10 cellular contexts compared by ENCODE assay signal in genomic region chr7:27159278-27160146, GRCh38. TPM values are rescaled to one million over a fixed set of nuclear protein-coding genes. Genes with fewer than 3 reads are reported as not detected.
DNase-seq lines count a peak whose midpoint lies in the region; ATAC-seq, FAIRE-seq and TF ChIP-seq lines count a peak whose summit lies in the region.
"Had no signal": no experiment of that assay in that cellular context is flagged by ENCODE, and none has a peak within 500 bp of the region (broad histone marks: within the 10 kb centered on the region; RNA-seq: fewer than 3 reads in every experiment).

No MANE protein-coding gene starts in this region.

- peak; percentile 86 for FAIRE-seq in keratinocyte (lab: Jason Lieb, UNC)

- peaks cover 12% of the 10 kb centered on the region for H3K4me1 Mint-ChIP-seq in T-helper 2 cell treated with Interferon-gamma antibody and Interleukin-4, amounts not matched to agents 5 μg/mL and 100 μg/mL, for 36 hours (ENCODE audit: low read depth)
- peaks cover 43% of the 10 kb centered on the region for H3K4me1 Mint-ChIP-seq in activated T-cell treated with anti-CD3 and anti-CD28 coated beads, Interleukin-2, amount 50 U/mL, for 24 hours (ENCODE audit: low read depth)
- H3K4me1 Mint-ChIP-seq in stimulated activated naive B cell treated with anti-CD40 and anti-IgM and Interleukin-4, amounts not matched to agents 10 μg/mL and 1 μg/mL and 100 μg/mL, for 72 hours = peaks cover 30 to 66% of the 10 kb centered on the region in 2 donors

- peaks cover 53% of the 10 kb centered on the region for H3K4me1 ChIP-seq in keratinocyte (ENCODE audit: control insufficient read depth, extremely low read depth, insufficient read depth, low read length)

- peak overlapping the region; percentile 78 to 94 (median 80) for H3K4me3 ChIP-seq in keratinocyte (ENCODE audit: control insufficient read depth in 2 of 3, extremely low read depth in 1 of 3, insufficient read depth in 2 of 3, low read depth in 1 of 3, low read length in 3 of 3)

- H3K27ac Mint-ChIP-seq in T-helper 2 cell treated with Interferon-gamma antibody and Interleukin-4, amounts not matched to agents 5 μg/mL and 100 μg/mL, for 36 hours = no peak overlapping the region
- H3K27ac Mint-ChIP-seq in activated T-cell treated with anti-CD3 and anti-CD28 coated beads, Interleukin-2, amount 50 U/mL, for 24 hours = no peak overlapping the region
- peak overlapping the region; percentile 44 for H3K27ac Mint-ChIP-seq in stimulated activated naive B cell treated with anti-CD40 and anti-IgM and Interleukin-4, amounts not matched to agents 10 μg/mL and 1 μg/mL and 100 μg/mL, for 72 hours

- H2AFZ ChIP-seq in keratinocyte (ENCODE audit: control insufficient read depth, low read length) = peak overlapping the region; percentile 87

- dilution Hi-C loops in keratinocyte (cut with MboI; ENCODE audit: extremely low pct_ligation_motif_present, low sequenced_read_pairs) = no loop called here

- no peaks in the 10 kb centered on the region for H4K20me1 ChIP-seq in keratinocyte (ENCODE audit: control insufficient read depth, extremely low read depth, insufficient read depth, low read length)

- H3K9me3 ChIP-seq in keratinocyte (ENCODE audit: control insufficient read depth, low read depth, low read length) = no peaks in the 10 kb centered on the region

- no peak for DNase-seq in T-helper 2 cell treated with Interferon-gamma antibody and Interleukin-4, amounts not matched to agents 5 μg/mL and 100 μg/mL, for 36 hours (ENCODE audit: low spot score)
- DNase-seq in T-helper 2 cell (no peak), keratinocyte (ENCODE audit: low read depth, low spot score) (no peak), NCI-H524 treated with DMSO at 0.1 percent for 48 hours (lab: John Stamatoyannopoulos, UW) (no peak), SIG-M5 treated with dmso at 0.1 percent for 504 hours (lab: John Stamatoyannopoulos, UW; ENCODE audit: unreplicated experiment) (no peak), NCI-H2107 (lab: John Stamatoyannopoulos, UW) (no peak)
- DNase-seq in activated T-cell treated with anti-CD3 and anti-CD28 coated beads, Interleukin-2, amount 50 U/mL, for 24 hours = peak; percentile 31
- no peak for DNase-seq in stimulated activated naive B cell treated with anti-CD40 and anti-IgM and Interleukin-4, amounts not matched to agents 10 μg/mL and 1 μg/mL and 100 μg/mL, for 72 hours
- DNase-seq: NCI-H1105 treated with DMSO at 0.1 percent for 48 hours; stimulated activated CD4-positive, alpha-beta T cell treated with anti-CD3 and anti-CD28 coated beads, Interleukin-12 subunit alpha, Interleukin-12 subunit beta, amount 100 ng/mL, for 4 hours had no signal

- peaks cover 4 to 10% of the 10 kb centered on the region in 2 experiments for H3K36me3 ChIP-seq in keratinocyte (ENCODE audit: control insufficient read depth in 2 of 2, extremely low read depth in 1 of 2, insufficient read depth in 2 of 2, low read length in 2 of 2)

- H3K9ac ChIP-seq in keratinocyte (ENCODE audit: control insufficient read depth, extremely low read depth, insufficient read depth, low read length) = peak overlapping the region; percentile 90

- no peaks in the 10 kb centered on the region for H3K9me3 Mint-ChIP-seq in T-helper 2 cell treated with Interferon-gamma antibody and Interleukin-4, amounts not matched to agents 5 μg/mL and 100 μg/mL, for 36 hours
- H3K9me3 Mint-ChIP-seq in activated T-cell treated with anti-CD3 and anti-CD28 coated beads, Interleukin-2, amount 50 U/mL, for 24 hours = no peaks in the 10 kb centered on the region
- H3K9me3 Mint-ChIP-seq in stimulated activated naive B cell treated with anti-CD40 and anti-IgM and Interleukin-4, amounts not matched to agents 10 μg/mL and 1 μg/mL and 100 μg/mL, for 72 hours = peaks cover 2 to 3% of the 10 kb centered on the region in 2 donors

- peak overlapping the region; percentile 87 for H3K27ac ChIP-seq in keratinocyte (ENCODE audit: control insufficient read depth, insufficient read depth, low read length)

- no peaks in the 10 kb centered on the region for H3K36me3 Mint-ChIP-seq in T-helper 2 cell treated with Interferon-gamma antibody and Interleukin-4, amounts not matched to agents 5 μg/mL and 100 μg/mL, for 36 hours (ENCODE audit: low read depth)
- H3K36me3 Mint-ChIP-seq in activated T-cell treated with anti-CD3 and anti-CD28 coated beads, Interleukin-2, amount 50 U/mL, for 24 hours (ENCODE audit: low read depth) = no peaks in the 10 kb centered on the region
- peaks cover 2 to 17% of the 10 kb centered on the region in 2 donors for H3K36me3 Mint-ChIP-seq in stimulated activated naive B cell treated with anti-CD40 and anti-IgM and Interleukin-4, amounts not matched to agents 10 μg/mL and 1 μg/mL and 100 μg/mL, for 72 hours

- H3K4me2 ChIP-seq in keratinocyte (ENCODE audit: control insufficient read depth, extremely low read depth, insufficient read depth, low read depth, low read length) = peak overlapping the region; percentile 98

- H3K27me3 ChIP-seq in keratinocyte (ENCODE audit: control insufficient read depth, extremely low read depth, insufficient read depth, low read length) = no peaks in the 10 kb centered on the region

- no peak for ATAC-seq in stimulated activated naive B cell treated with anti-CD40 and anti-IgM and Interleukin-4, amounts not matched to agents 10 μg/mL and 1 μg/mL and 100 μg/mL, for 72 hours (replicated peaks)

- no peak for TF ChIP-seq CTCF in keratinocyte (optimal IDR thresholded peaks at IDR 0.05 in 1 of 3, IDR thresholded peaks at IDR 0.05 in 1 of 3, conservative IDR thresholded peaks at IDR 0.05 in 1 of 3; ENCODE audit: extremely low read depth in 1 of 3, insufficient read depth in 2 of 3, low read length in 3 of 3)

- peaks cover 51% of the 10 kb centered on the region for H3K79me2 ChIP-seq in keratinocyte (ENCODE audit: control insufficient read depth, insufficient read depth, low read length)

- H3K27me3 Mint-ChIP-seq in T-helper 2 cell treated with Interferon-gamma antibody and Interleukin-4, amounts not matched to agents 5 μg/mL and 100 μg/mL, for 36 hours (ENCODE audit: low read depth) = peaks cover 86% of the 10 kb centered on the region
- H3K27me3 Mint-ChIP-seq in activated T-cell treated with anti-CD3 and anti-CD28 coated beads, Interleukin-2, amount 50 U/mL, for 24 hours = peaks cover 92% of the 10 kb centered on the region
- peaks cover 63 to 88% of the 10 kb centered on the region in 2 donors for H3K27me3 Mint-ChIP-seq in stimulated activated naive B cell treated with anti-CD40 and anti-IgM and Interleukin-4, amounts not matched to agents 10 μg/mL and 1 μg/mL and 100 μg/mL, for 72 hours

- H3K9me1 ChIP-seq in keratinocyte (ENCODE audit: control insufficient read depth, extremely low read depth, insufficient read depth, low read length) = no peaks in the 10 kb centered on the region

- H3K4me3 Mint-ChIP-seq in T-helper 2 cell treated with Interferon-gamma antibody and Interleukin-4, amounts not matched to agents 5 μg/mL and 100 μg/mL, for 36 hours = peak overlapping the region; percentile 21
- H3K4me3 Mint-ChIP-seq in activated T-cell treated with anti-CD3 and anti-CD28 coated beads, Interleukin-2, amount 50 U/mL, for 24 hours = peak overlapping the region; percentile 15
- peak overlapping the region; percentile 43 to 60 for H3K4me3 Mint-ChIP-seq in stimulated activated naive B cell treated with anti-CD40 and anti-IgM and Interleukin-4, amounts not matched to agents 10 μg/mL and 1 μg/mL and 100 μg/mL, for 72 hours

RNA-seq across cellular contexts. Expression of gene HOXA7, which starts 3.0 kb away (rescaled TPM):
- polyA plus RNA-seq in keratinocyte = 3.8 to 13.5 TPM (median 8.1 TPM) in 3 replicates
- polyA plus RNA-seq in keratinocyte (2011; ENCODE audit: low read depth) = 4.9 TPM
- 7.4 and 9.8 TPM in 2 replicates for polyA plus RNA-seq in keratinocyte (2011; cell fraction: cytosol; rRNA removed)
- 5.2 and 6.0 TPM in 2 replicates for polyA plus RNA-seq in keratinocyte (2011; cell fraction: nucleus; rRNA removed)
- 3.9 and 14.3 TPM in 2 replicates for polyA plus RNA-seq in keratinocyte (2012; ENCODE audit: low replicate concordance)
- 4.5 to 4.9 TPM (median 4.8 TPM) in 3 replicates for polyA minus RNA-seq in keratinocyte
- polyA minus RNA-seq in keratinocyte (2011; cell fraction: cytosol; rRNA and poly(A)+ RNA removed) = 11.9 TPM
- 2.0 and 2.3 TPM in 2 replicates for polyA minus RNA-seq in keratinocyte (2011; cell fraction: nucleus; rRNA and poly(A)+ RNA removed)

RNA-seq across cellular contexts. Expression of gene HOXA9, which starts 5.8 kb away (rescaled TPM):
- 9.0 to 40.5 TPM (median 28.1 TPM) in 3 replicates for polyA plus RNA-seq in keratinocyte
- 76.1 TPM for polyA plus RNA-seq in keratinocyte (2011; ENCODE audit: low read depth)
- polyA plus RNA-seq in keratinocyte (2011; cell fraction: cytosol; rRNA removed) = 20.4 and 23.2 TPM in 2 replicates
- 22.3 and 31.4 TPM in 2 replicates for polyA plus RNA-seq in keratinocyte (2011; cell fraction: nucleus; rRNA removed)
- polyA plus RNA-seq in keratinocyte (2012; ENCODE audit: low replicate concordance) = 21.1 and 27.0 TPM in 2 replicates
- 1.5 to 5.7 TPM (median 4.0 TPM) in 3 replicates for polyA minus RNA-seq in keratinocyte
- polyA minus RNA-seq in keratinocyte (2011; cell fraction: cytosol; rRNA and poly(A)+ RNA removed) = 9.4 TPM
- 2.2 and 3.8 TPM in 2 replicates for polyA minus RNA-seq in keratinocyte (2011; cell fraction: nucleus; rRNA and poly(A)+ RNA removed)

RNA-seq across cellular contexts. Expression of gene HOXA3, which starts 7.1 kb away (rescaled TPM):
- 0.17 to 0.84 TPM (median 0.58 TPM) in 3 replicates for polyA plus RNA-seq in keratinocyte
- 0.87 TPM for polyA plus RNA-seq in keratinocyte (2011; ENCODE audit: low read depth)
- 0.55 and 0.95 TPM in 2 replicates for polyA plus RNA-seq in keratinocyte (2011; cell fraction: cytosol; rRNA removed)
- polyA plus RNA-seq in keratinocyte (2011; cell fraction: nucleus; rRNA removed) = 1.2 and 2.0 TPM in 2 replicates
- polyA plus RNA-seq in keratinocyte (2012; ENCODE audit: low replicate concordance) = 1.1 and 3.2 TPM in 2 replicates
- 0.22 to 1.2 TPM in 2 of 3 replicates, not detected in the other for polyA minus RNA-seq in keratinocyte
- 1.9 TPM for polyA minus RNA-seq in keratinocyte (2011; cell fraction: cytosol; rRNA and poly(A)+ RNA removed)
- 0.54 and 1.2 TPM in 2 replicates for polyA minus RNA-seq in keratinocyte (2011; cell fraction: nucleus; rRNA and poly(A)+ RNA removed)

RNA-seq across cellular contexts. Expression of gene HOXA6, which starts 11.9 kb away (rescaled TPM):
- 0.52 to 0.72 TPM (median 0.54 TPM) in 3 replicates for polyA plus RNA-seq in keratinocyte
- polyA plus RNA-seq in keratinocyte (2011; ENCODE audit: low read depth) = not detected
- 0.26 and 0.68 TPM in 2 replicates for polyA plus RNA-seq in keratinocyte (2011; cell fraction: cytosol; rRNA removed)
- 1.8 and 2.5 TPM in 2 replicates for polyA plus RNA-seq in keratinocyte (2011; cell fraction: nucleus; rRNA removed)
- polyA plus RNA-seq in keratinocyte (2012; ENCODE audit: low replicate concordance) = 0.44 and 1.4 TPM in 2 replicates
- 0.59 to 2.3 TPM (median 1.1 TPM) in 3 replicates for polyA minus RNA-seq in keratinocyte
- not detected for polyA minus RNA-seq in keratinocyte (2011; cell fraction: cytosol; rRNA and poly(A)+ RNA removed)
- polyA minus RNA-seq in keratinocyte (2011; cell fraction: nucleus; rRNA and poly(A)+ RNA removed) = 2.7 and 3.6 TPM in 2 replicates

RNA-seq across cellular contexts. Expression of gene HOXA10, which starts 14.6 kb away (rescaled TPM):
- 1.6 to 4.5 TPM (median 2.4 TPM) in 3 replicates for polyA plus RNA-seq in keratinocyte
- 0.40 TPM for polyA plus RNA-seq in keratinocyte (2011; ENCODE audit: low read depth)
- 2.0 and 2.2 TPM in 2 replicates for polyA plus RNA-seq in keratinocyte (2011; cell fraction: cytosol; rRNA removed)
- 2.0 and 2.1 TPM in 2 replicates for polyA plus RNA-seq in keratinocyte (2011; cell fraction: nucleus; rRNA removed)
- polyA plus RNA-seq in keratinocyte (2012; ENCODE audit: low replicate concordance) = 2.5 and 9.5 TPM in 2 replicates
- polyA minus RNA-seq in keratinocyte = 1.9 to 5.1 TPM (median 3.0 TPM) in 3 replicates
- not detected for polyA minus RNA-seq in keratinocyte (2011; cell fraction: cytosol; rRNA and poly(A)+ RNA removed)
- 0.47 and 0.84 TPM in 2 replicates for polyA minus RNA-seq in keratinocyte (2011; cell fraction: nucleus; rRNA and poly(A)+ RNA removed)
